In the genomic region with DNA sequence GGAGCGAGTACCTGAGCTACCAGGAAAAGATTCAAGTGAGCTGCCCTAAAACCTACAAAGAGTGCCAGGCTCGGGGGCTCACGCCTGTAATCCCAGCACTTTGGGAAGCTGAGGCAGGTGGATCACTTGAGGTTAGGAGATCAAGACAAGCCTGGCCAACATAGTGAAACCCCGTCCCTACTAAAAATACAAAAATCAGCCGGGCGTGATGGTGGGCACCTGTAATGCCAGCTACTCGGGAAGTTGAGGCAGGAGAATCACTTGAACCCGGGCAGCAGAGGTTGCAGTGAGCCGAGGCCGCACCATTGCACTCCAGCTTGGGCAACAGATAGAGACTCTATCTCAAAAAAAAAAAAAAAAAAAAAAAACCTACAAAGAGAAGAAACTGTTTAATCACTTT, we compare ENCODE assay signal across 8 cellular contexts. TPM values are rescaled to one million over a fixed set of nuclear protein-coding genes. Genes with fewer than 3 reads are reported as not detected.
A peak's percentile ranks its signal among the peaks of the same experiment; 100 is the strongest.
DNase-seq lines count a peak whose midpoint lies in the region; ATAC-seq and TF ChIP-seq lines count a peak whose summit lies in the region.
"Not testable (repeated sequence)": the region's sequence is repeated elsewhere in the genome, so short reads cannot be mapped to it uniquely, and the experiment has no call there.
"Had no signal": no experiment of that assay in that cellular context is flagged by ENCODE, and none has a peak within 500 bp of the region (broad histone marks: within the 10 kb centered on the region; RNA-seq: fewer than 3 reads in every experiment).

No MANE protein-coding gene starts in this region.

- H3K4me1 Mint-ChIP-seq in activated naive CD4-positive, alpha-beta T cell treated with anti-CD3 and anti-CD28 coated beads for 36 hours (ENCODE audit: low read depth) = peaks cover 24% of the 10 kb centered on the region

- not testable (repeated sequence) for H3K4me3 Mint-ChIP-seq in activated naive CD4-positive, alpha-beta T cell treated with anti-CD3 and anti-CD28 coated beads for 36 hours

- H3K36me3 ChIP-seq in DOHH2 (ENCODE audit: control insufficient read depth, low read length) = peaks cover 71% of the 10 kb centered on the region
- peaks cover 28% of the 10 kb centered on the region for H3K36me3 ChIP-seq in OCI-LY3 (replicated peaks; ENCODE audit: low read depth, low read length)
- peaks cover 0 to 31% of the 10 kb centered on the region in 2 donors for H3K36me3 ChIP-seq in left lung
- not testable (repeated sequence) for H3K36me3 ChIP-seq in rectal smooth muscle tissue (ENCODE audit: control insufficient read depth, insufficient read depth, low read length)
- H3K36me3 ChIP-seq in vagina = peaks cover 0 to 11% of the 10 kb centered on the region in 2 donors

- not testable (repeated sequence) for H3K27ac ChIP-seq in DOHH2 (ENCODE audit: low read depth, low read length)
- peak overlapping the region; percentile 92; the same call in 1 of the 2 replicates for H3K27ac ChIP-seq in OCI-LY3 (ENCODE audit: low read length)
- H3K27ac ChIP-seq in left lung = peak overlapping the region; percentile 92 to 98
- peak overlapping the region; percentile 93 for H3K27ac ChIP-seq in rectal smooth muscle tissue (ENCODE audit: low read depth, low read length)
- H3K27ac ChIP-seq in vagina = peak overlapping the region; percentile 99

- peaks cover 81% of the 10 kb centered on the region for H3K79me2 ChIP-seq in DOHH2 (ENCODE audit: control insufficient read depth, low read length)
- H3K79me2 ChIP-seq in OCI-LY3 (ENCODE audit: low read length) = peaks cover 85% of the 10 kb centered on the region

- H3K36me3 Mint-ChIP-seq in activated naive CD4-positive, alpha-beta T cell treated with anti-CD3 and anti-CD28 coated beads for 36 hours (ENCODE audit: low read depth) = peaks cover 24% of the 10 kb centered on the region

- not testable (repeated sequence) for H3K27me3 ChIP-seq in DOHH2 (ENCODE audit: control insufficient read depth, low read length); OCI-LY3 (ENCODE audit: low read depth, low read length); left lung; rectal smooth muscle tissue (ENCODE audit: control insufficient read depth, insufficient read depth, low read length); vagina

- intact Hi-C loops in activated naive CD4-positive, alpha-beta T cell treated with anti-CD3 and anti-CD28 coated beads for 36 hours (cut with micrococcal nuclease); left lung (cut with DNase I); vagina (cut with DNase I): not testable (repeated sequence)

- ATAC-seq in left lung = not testable (repeated sequence)

- H3F3A ChIP-seq in DOHH2 (ENCODE audit: control insufficient read depth, insufficient read depth) = not testable (repeated sequence)

- H3K27ac Mint-ChIP-seq in activated naive CD4-positive, alpha-beta T cell treated with anti-CD3 and anti-CD28 coated beads for 36 hours = peak overlapping the region; percentile 30

- TF ChIP-seq POLR2A in vagina (IDR thresholded peaks at IDR 0.05) = not testable (repeated sequence)

- not testable (repeated sequence) for DNase-seq in activated naive CD4-positive, alpha-beta T cell treated with anti-CD3 and anti-CD28 coated beads for 36 hours; left lung; vagina (ENCODE audit: extremely low spot score in 2 of 2)

- H3K9me3 ChIP-seq in DOHH2 (ENCODE audit: control insufficient read depth, insufficient read depth, low read length); OCI-LY3 (ENCODE audit: insufficient read depth, low read length); left lung; vagina: not testable (repeated sequence)

- CTCF ChIA-PET in activated naive CD4-positive, alpha-beta T cell treated with anti-CD3 and anti-CD28 coated beads for 36 hours (lab: Charles Lee) = interaction anchor here (0.7 to 1.0 kb wide), 2 partner anchors 8 to 23 kb away, joined by 3 to 4 read pairs; no protein-coding TSS in a partner anchor

- H3K4me3 ChIP-seq in DOHH2 (ENCODE audit: low read length) (peak overlapping the region; percentile 95), OCI-LY3 (ENCODE audit: low read length) (peak overlapping the region; percentile 90)
- H3K4me3 ChIP-seq in left lung; rectal smooth muscle tissue (ENCODE audit: low read length); vagina: not testable (repeated sequence)

- not testable (repeated sequence) for H2AFZ ChIP-seq in OCI-LY3 (ENCODE audit: low read depth, low read length)

- H4K20me1 ChIP-seq in DOHH2 (ENCODE audit: control insufficient read depth, insufficient read depth, low read depth, low read length) = not testable (repeated sequence)
- peaks cover 13% of the 10 kb centered on the region for H4K20me1 ChIP-seq in OCI-LY3 (ENCODE audit: insufficient read depth, low read length)

- peak overlapping the region; percentile 99 for H3K9ac ChIP-seq in OCI-LY3 (ENCODE audit: low read length)
- H3K9ac ChIP-seq in rectal smooth muscle tissue (ENCODE audit: low read length) = not testable (repeated sequence)

- H3K4me1 ChIP-seq in DOHH2 (ENCODE audit: control insufficient read depth, low read length) (peaks cover 24% of the 10 kb centered on the region), OCI-LY3 (ENCODE audit: low read length) (peaks cover 21% of the 10 kb centered on the region), left lung (peaks cover 8 to 24% of the 10 kb centered on the region in 2 donors), vagina (peaks cover 18% of the 10 kb centered on the region)
- not testable (repeated sequence) for H3K4me1 ChIP-seq in rectal smooth muscle tissue (ENCODE audit: control insufficient read depth, insufficient read depth, low read length)

- not testable (repeated sequence) for H3K27me3 Mint-ChIP-seq in activated naive CD4-positive, alpha-beta T cell treated with anti-CD3 and anti-CD28 coated beads for 36 hours (ENCODE audit: low read depth)

- peak overlapping the region; percentile 88 for H3K4me2 ChIP-seq in DOHH2 (ENCODE audit: low read length)
- peak overlapping the region; percentile 88 for H3K4me2 ChIP-seq in OCI-LY3 (ENCODE audit: low read length)

- not testable (repeated sequence) for TF ChIP-seq CTCF in DOHH2 (IDR thresholded peaks at IDR 0.05; ENCODE audit: low read depth, low read length, poor library complexity, severe bottlenecking); OCI-LY3 (IDR thresholded peaks at IDR 0.05; ENCODE audit: low read depth, low read length); left lung (IDR thresholded peaks at IDR 0.05); vagina (IDR thresholded peaks at IDR 0.05)

- not testable (repeated sequence) for H3K9me2 ChIP-seq in DOHH2 (replicated peaks; ENCODE audit: control insufficient read depth, low read length)

- H3K9me3 Mint-ChIP-seq in activated naive CD4-positive, alpha-beta T cell treated with anti-CD3 and anti-CD28 coated beads for 36 hours = not testable (repeated sequence)

RNA-seq across cellular contexts. Expression of a gene that starts 3.0 kb away (rescaled TPM):
- total RNA-seq in activated naive CD4-positive, alpha-beta T cell treated with anti-CD3 and anti-CD28 coated beads for 36 hours = 100 to 1,000 TPM; 201 to 202 TPM
- total RNA-seq in left lung (10 to 100 TPM; 27.3 to 31.4 TPM), vagina (16.7 TPM)

RNA-seq across cellular contexts. Expression of a gene that starts 24.7 kb away (rescaled TPM):
- not detected for total RNA-seq in activated naive CD4-positive, alpha-beta T cell treated with anti-CD3 and anti-CD28 coated beads for 36 hours
- under 1 TPM; 0.18 to 0.44 TPM for total RNA-seq in left lung
- not detected for total RNA-seq in vagina
- total RNA-seq: activated CD8-positive, alpha-beta memory T cell treated with anti-CD3 and anti-CD28 coated beads, Interleukin-2, amount 10 ng/mL, durations not matched to agents 7 days and 5 days; mesenteric fat pad had no signal

RNA-seq across cellular contexts. Expression of a gene that starts 35.9 kb away (rescaled TPM):
- 10 to 100 TPM; 71.2 to 75.7 TPM for total RNA-seq in activated naive CD4-positive, alpha-beta T cell treated with anti-CD3 and anti-CD28 coated beads for 36 hours
- total RNA-seq in left lung (100 to 1,000 TPM; 127 to 143 TPM), vagina (52.8 TPM)

RNA-seq across cellular contexts. Expression of a gene that starts 39.7 kb away (rescaled TPM):
- under 1 TPM; 0.41 to 0.86 TPM for total RNA-seq in activated naive CD4-positive, alpha-beta T cell treated with anti-CD3 and anti-CD28 coated beads for 36 hours
- total RNA-seq in left lung (10 to 100 TPM; 10.8 to 21.3 TPM), vagina (19.4 TPM)

RNA-seq across cellular contexts. Expression of a gene that starts 49.4 kb away (rescaled TPM):
- total RNA-seq in activated naive CD4-positive, alpha-beta T cell treated with anti-CD3 and anti-CD28 coated beads for 36 hours = 1 to 10 TPM in 1 of 2 experiments, under 1 TPM in 1; 0.84 to 1.0 TPM
- total RNA-seq in left lung (1 to 10 TPM; 3.4 to 3.9 TPM), vagina (6.6 TPM)

Comparison
In these comparisons a context has a peak if more than half of its experiments do, and no peak if none do; other contexts are left out.
1. RNA of a gene that starts 3.0 kb away (total RNA-seq): 201 to 202 TPM in activated naive CD4-positive, alpha-beta T cell treated with anti-CD3 and anti-CD28 coated beads for 36 hours; 27.3 to 31.4 TPM in left lung and 16.7 TPM in vagina (single experiment); every median in the first group is over 4 times any median in the second.